Comparison of ENCODE assay signal across 8 cellular contexts in the genomic region with DNA sequence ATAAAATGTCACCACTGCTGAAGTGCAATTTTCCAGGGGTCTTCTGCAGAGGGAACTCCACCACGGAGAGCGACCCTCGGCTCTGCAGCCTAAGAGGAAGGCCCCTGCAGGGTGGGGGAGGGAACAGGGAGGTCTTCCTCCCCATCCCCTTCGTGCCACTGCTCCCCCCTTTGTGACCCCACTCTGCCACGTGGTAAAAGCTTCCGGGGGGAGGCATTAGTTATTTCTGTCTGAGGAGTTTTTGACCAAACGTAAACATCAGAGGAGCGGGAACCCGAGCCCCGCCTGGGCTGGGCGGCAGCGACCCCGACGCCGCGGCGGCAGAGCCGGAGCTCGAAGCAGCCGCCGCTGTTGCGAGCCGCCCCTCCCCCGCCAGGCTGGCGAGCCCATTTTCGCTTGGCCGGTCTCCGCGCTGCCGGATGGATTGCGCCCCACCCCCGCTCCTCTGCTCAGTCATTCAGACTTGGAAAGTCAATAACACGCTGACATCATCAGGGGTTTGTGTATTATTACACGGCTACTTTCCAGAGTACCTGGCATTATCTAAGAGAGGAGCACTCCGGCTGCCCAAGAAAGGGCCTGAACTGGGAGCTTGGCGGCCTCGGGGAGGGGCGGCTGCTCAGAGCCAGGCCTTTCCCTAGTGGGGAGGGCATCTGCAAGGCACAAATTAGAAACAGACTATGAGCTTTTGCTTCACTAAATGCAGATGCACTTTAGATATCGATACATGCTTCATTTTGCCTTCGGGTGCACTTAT.
DNase-seq lines count a peak whose midpoint lies in the region; ATAC-seq and TF ChIP-seq lines count a peak whose summit lies in the region.

No MANE protein-coding gene starts in this region.

- no peaks in the 10 kb centered on the region for H3K36me3 Mint-ChIP-seq in activated CD4-positive, alpha-beta T cell treated with anti-CD3 and anti-CD28 coated beads for 36 hours (ENCODE audit: low read depth)

- H3K4me3 ChIP-seq in choroid plexus epithelial cell (ENCODE audit: low read depth, low read length): peak overlapping the region; percentile 16

- no peaks in the 10 kb centered on the region for H3K9me3 Mint-ChIP-seq in activated CD4-positive, alpha-beta T cell treated with anti-CD3 and anti-CD28 coated beads for 36 hours (ENCODE audit: low read depth)

- ATAC-seq in HG03439 (IDR thresholded peaks at IDR 0.05; ENCODE audit: unreplicated experiment): peak; percentile 87
- ATAC-seq in activated CD4-positive, alpha-beta T cell treated with anti-CD3 and anti-CD28 coated beads for 36 hours: peak; percentile 78

- H3K27me3 Mint-ChIP-seq in activated CD4-positive, alpha-beta T cell treated with anti-CD3 and anti-CD28 coated beads for 36 hours: no peaks in the 10 kb centered on the region

- DNase-seq in Ammon's horn (ENCODE audit: low spot score) (peak; percentile 96), GM19238 (ENCODE audit: insufficient read length, low spot score) (peak; percentile 76), NCI-H510A (lab: John Stamatoyannopoulos, UW) (peak; percentile 97), choroid plexus epithelial cell (ENCODE audit: low read depth) (peak; percentile 100), kidney tubule cell (ENCODE audit: low spot score) (peak; percentile 99)
- DNase-seq in activated CD4-positive, alpha-beta T cell treated with anti-CD3 and anti-CD28 coated beads for 36 hours: peak; percentile 97
- peak; percentile 89 to 97 for DNase-seq in stimulated activated CD4-positive, alpha-beta T cell treated with anti-CD3 and anti-CD28 coated beads, Interleukin-1b, Interleukin-23, amount 100 ng/mL, for 1 hour (ENCODE audit: low read depth in 2 of 2)

- peaks cover 56% of the 10 kb centered on the region for H3K4me1 Mint-ChIP-seq in activated CD4-positive, alpha-beta T cell treated with anti-CD3 and anti-CD28 coated beads for 36 hours

- CTCF ChIA-PET in activated CD4-positive, alpha-beta T cell treated with anti-CD3 and anti-CD28 coated beads for 36 hours (lab: Charles Lee): interaction anchor here (1.0 to 2.7 kb wide), 6 partner anchors 44 to 309 kb away, joined by 3 to 11 read pairs (median 4); no protein-coding TSS in a partner anchor

- H3K4me3 Mint-ChIP-seq in activated CD4-positive, alpha-beta T cell treated with anti-CD3 and anti-CD28 coated beads for 36 hours: peak overlapping the region; percentile 68

- intact Hi-C loops in activated CD4-positive, alpha-beta T cell treated with anti-CD3 and anti-CD28 coated beads for 36 hours (cut with DNase I, micrococcal nuclease): loop anchor here (1.0 to 10.0 kb wide), 15 partner anchors 14 to 425 kb away; partner anchors contain the start of gene TBL1XR1 (in 1 of the 2)

- peak; percentile 18 for TF ChIP-seq CTCF in choroid plexus epithelial cell (conservative IDR thresholded peaks at IDR 0.05; ENCODE audit: low read depth, low read length)

- H3K27ac Mint-ChIP-seq in activated CD4-positive, alpha-beta T cell treated with anti-CD3 and anti-CD28 coated beads for 36 hours: peak overlapping the region; percentile 92

- POLR2A ChIA-PET in activated CD4-positive, alpha-beta T cell treated with anti-CD3 and anti-CD28 coated beads for 36 hours (lab: Charles Lee): interaction anchor here (0.6 to 2.5 kb wide), 11 partner anchors 14 to 176 kb away, joined by 3 to 15 read pairs (median 4); partner anchors contain the start of gene TBL1XR1

Comparison
In these comparisons a context has a peak if more than half of its experiments do, and no peak if none do; other contexts are left out.
1. Peak in every context shown above with its lines: DNase-seq, ATAC-seq and H3K4me3 ChIP-seq.